In genomic region chr20:50509923-50510705, GRCh38 we compare ENCODE assay signal across 1 cellular context.
A peak's percentile ranks its signal among the peaks of the same experiment; 100 is the strongest.
TF ChIP-seq lines count a peak whose summit lies in the region.

Gene PTPN1 (plus strand): TSS chr20:50510383. CDS start chr20:50510528, 145 bp downstream.

TF ChIP-seq in HepG2, 621 proteins besides CTCF, POLR2A, EP300 and RAD21 (continued from another document and continues in another):
- TF ChIP-seq ZNF503 (CRISPR knock-in tag; IDR thresholded peaks at IDR 0.05): 0 out of 2 replicates have a peak, but pooled peaks have one; percentile 71
- no peak for TF ChIP-seq TRIM24 (CRISPR knock-in tag; IDR thresholded peaks at IDR 0.05)
- TF ChIP-seq ZNF256 (CRISPR knock-in tag; conservative IDR thresholded peaks at IDR 0.05): peak; percentile 86
- TF ChIP-seq GLI4 (CRISPR knock-in tag; IDR thresholded peaks at IDR 0.05; ENCODE audit: borderline replicate concordance): no peak; the same call in 1 of the 2 replicates
- peak; percentile 69; the same call in 1 of the 2 replicates for TF ChIP-seq ZFP62 (CRISPR knock-in tag; IDR thresholded peaks at IDR 0.05)
- TF ChIP-seq ZNF572 (CRISPR knock-in tag; IDR thresholded peaks at IDR 0.05): peak; percentile 91; the same call in 1 of the 2 replicates
- peak; percentile 18 for TF ChIP-seq SKI (IDR thresholded peaks at IDR 0.05; ENCODE audit: partially characterized antibody)
- peak; percentile 83; the same call in 1 of the 2 replicates for TF ChIP-seq DZIP1 (CRISPR knock-in tag; IDR thresholded peaks at IDR 0.05)
- TF ChIP-seq RFX1 (IDR thresholded peaks at IDR 0.05): peak; percentile 100
- TF ChIP-seq SCMH1 (CRISPR knock-in tag; IDR thresholded peaks at IDR 0.05; ENCODE audit: borderline replicate concordance): no peak
- TF ChIP-seq NFATC3 (CRISPR knock-in tag; IDR thresholded peaks at IDR 0.05): no peak
- TF ChIP-seq ZSCAN25 (CRISPR knock-in tag; IDR thresholded peaks at IDR 0.05): peak; percentile 42
- peak; percentile 95 for TF ChIP-seq ZNF709 (CRISPR knock-in tag; IDR thresholded peaks at IDR 0.05)
- TF ChIP-seq ZNF780A (CRISPR knock-in tag; IDR thresholded peaks at IDR 0.05): no peak
- no peak for TF ChIP-seq NR3C1 (CRISPR knock-in tag; IDR thresholded peaks at IDR 0.05)
- TF ChIP-seq MTA3 (CRISPR knock-in tag; IDR thresholded peaks at IDR 0.05): no peak
- TF ChIP-seq ZNF652 (CRISPR knock-in tag; IDR thresholded peaks at IDR 0.05; ENCODE audit: borderline replicate concordance, low read depth): no peak
- no peak for TF ChIP-seq GLMP (CRISPR knock-in tag; IDR thresholded peaks at IDR 0.05; ENCODE audit: borderline replicate concordance)
- no peak; the same call in 1 of the 2 replicates for TF ChIP-seq CC2D1A (CRISPR knock-in tag; IDR thresholded peaks at IDR 0.05)
- no peak; the same call in 1 of the 2 replicates for TF ChIP-seq ZNF704 (CRISPR knock-in tag; IDR thresholded peaks at IDR 0.05; ENCODE audit: borderline replicate concordance)
- peak; percentile 91 for TF ChIP-seq CSRNP1 (CRISPR knock-in tag; IDR thresholded peaks at IDR 0.05)
- peak; percentile 93 for TF ChIP-seq ZNF790 (CRISPR knock-in tag; IDR thresholded peaks at IDR 0.05; ENCODE audit: borderline replicate concordance)
- TF ChIP-seq ZNF292 (CRISPR knock-in tag; IDR thresholded peaks at IDR 0.05; ENCODE audit: borderline replicate concordance, low read depth): peak; percentile 82; the same call in 1 of the 2 replicates
- peak; percentile 80; the same call in 1 of the 2 replicates for TF ChIP-seq ZNF331 (CRISPR knock-in tag; IDR thresholded peaks at IDR 0.05)
- no peak for TF ChIP-seq DMTF1 (CRISPR knock-in tag; IDR thresholded peaks at IDR 0.05)
- no peak for TF ChIP-seq TCF7L2 (IDR thresholded peaks at IDR 0.05; ENCODE audit: low read depth, low read length)
- peak; percentile 23; the same call in 1 of the 2 replicates for TF ChIP-seq HOMEZ (CRISPR knock-in tag; IDR thresholded peaks at IDR 0.05; ENCODE audit: low read depth)
- peak; percentile 95 for TF ChIP-seq POLR2AphosphoS2 (IDR thresholded peaks at IDR 0.05; ENCODE audit: low read depth, low read length)
- TF ChIP-seq NR2F1 (CRISPR knock-in tag; IDR thresholded peaks at IDR 0.05): no peak; a peak in 2 of 4 replicates
- TF ChIP-seq CEBPZ (IDR thresholded peaks at IDR 0.05; ENCODE audit: low read length): no peak
- peak; percentile 56; the same call in 1 of the 2 replicates for TF ChIP-seq ATF1 (CRISPR knock-in tag; IDR thresholded peaks at IDR 0.05)
- TF ChIP-seq RXRA (CRISPR knock-in tag; IDR thresholded peaks at IDR 0.05): peak; percentile 79
- peak; percentile 74; the same call in 1 of the 2 replicates for TF ChIP-seq ZSCAN20 (CRISPR knock-in tag; IDR thresholded peaks at IDR 0.05; ENCODE audit: borderline replicate concordance)
- TF ChIP-seq NR2F2 (IDR thresholded peaks at IDR 0.05; ENCODE audit: borderline replicate concordance, low read depth): 0 out of 2 replicates have a peak, but pooled peaks have one; percentile 48
- TF ChIP-seq HINFP (CRISPR knock-in tag; IDR thresholded peaks at IDR 0.05; ENCODE audit: low read depth): no peak
- peak; percentile 95 for TF ChIP-seq ZNF784 (CRISPR knock-in tag; IDR thresholded peaks at IDR 0.05; ENCODE audit: borderline replicate concordance)
